In the genomic region with DNA sequence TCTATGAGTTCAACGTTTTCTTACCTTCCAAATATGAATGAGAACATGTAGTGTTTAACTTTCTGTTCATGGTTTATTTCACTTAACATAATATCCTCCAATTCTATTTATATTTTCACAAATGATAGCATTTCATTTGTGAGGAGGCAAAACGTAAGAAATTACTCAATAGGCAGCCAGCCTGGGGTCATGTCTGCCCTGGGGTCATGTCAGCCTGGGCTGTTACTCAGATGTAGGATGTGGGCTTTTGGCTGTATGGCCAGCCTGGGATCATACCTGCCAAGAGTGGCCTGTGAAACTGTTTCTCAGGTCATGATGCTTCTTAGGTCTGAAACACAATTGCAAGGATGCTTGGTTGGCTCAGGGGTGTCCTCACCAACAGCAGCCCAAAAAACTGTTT, we compare ENCODE assay signal across 34 cellular contexts.
"Had no signal": no experiment of that assay in that cellular context is flagged by ENCODE, and none has a peak within 500 bp of the region (broad histone marks: within the 10 kb centered on the region; RNA-seq: fewer than 3 reads in every experiment).

No MANE protein-coding gene starts in this region.

- H3K4me2 ChIP-seq: KMS-11 had no signal

- H3K4me3 ChIP-seq: MG63 had no signal

- H3K36me3 ChIP-seq: MG63 had no signal

- H3K27ac ChIP-seq: KMS-11 had no signal

- H3K9me3 ChIP-seq: MG63 had no signal

- DNase-seq: Karpas-422, Kasumi-1, KG1, MG63, MM.1S, MV-4-11, NCI-H1048, NCI-H1092, NCI-H1092 treated with DMSO at 0.1 percent for 48 hours, NCI-H1105, NCI-H1105 treated with DMSO at 0.1 percent for 48 hours, NCI-H1417, NCI-H1417 treated with DMSO at 0.1 percent for 48 hours, NCI-H1436, NCI-H1436 treated with DMSO at 0.1 percent for 48 hours, NCI-H146, NCI-H1694, NCI-H1694 treated with DMSO at 0.1 percent for 48 hours, NCI-H187, NCI-H187 treated with DMSO at 0.1 percent for 48 hours, NCI-H1930, NCI-H2029, NCI-H2029 treated with DMSO at 0.1 percent for 48 hours, NCI-H2081, NCI-H2081 treated with DMSO at 0.1 percent for 48 hours, NCI-H2107, NCI-H2171, NCI-H2171 treated with DMSO at 0.1 percent for 48 hours, NCI-H2227 treated with DMSO at 0.1 percent for 48 hours, NCI-H226, NCI-H345, NCI-H446, NCI-H446 treated with DMSO at 0.1 percent for 48 hours had no signal

- H3K9ac ChIP-seq: KMS-11 had no signal

- H3K27me3 ChIP-seq: MG63 had no signal
